12 cellular contexts compared by ENCODE assay signal in the genomic region with DNA sequence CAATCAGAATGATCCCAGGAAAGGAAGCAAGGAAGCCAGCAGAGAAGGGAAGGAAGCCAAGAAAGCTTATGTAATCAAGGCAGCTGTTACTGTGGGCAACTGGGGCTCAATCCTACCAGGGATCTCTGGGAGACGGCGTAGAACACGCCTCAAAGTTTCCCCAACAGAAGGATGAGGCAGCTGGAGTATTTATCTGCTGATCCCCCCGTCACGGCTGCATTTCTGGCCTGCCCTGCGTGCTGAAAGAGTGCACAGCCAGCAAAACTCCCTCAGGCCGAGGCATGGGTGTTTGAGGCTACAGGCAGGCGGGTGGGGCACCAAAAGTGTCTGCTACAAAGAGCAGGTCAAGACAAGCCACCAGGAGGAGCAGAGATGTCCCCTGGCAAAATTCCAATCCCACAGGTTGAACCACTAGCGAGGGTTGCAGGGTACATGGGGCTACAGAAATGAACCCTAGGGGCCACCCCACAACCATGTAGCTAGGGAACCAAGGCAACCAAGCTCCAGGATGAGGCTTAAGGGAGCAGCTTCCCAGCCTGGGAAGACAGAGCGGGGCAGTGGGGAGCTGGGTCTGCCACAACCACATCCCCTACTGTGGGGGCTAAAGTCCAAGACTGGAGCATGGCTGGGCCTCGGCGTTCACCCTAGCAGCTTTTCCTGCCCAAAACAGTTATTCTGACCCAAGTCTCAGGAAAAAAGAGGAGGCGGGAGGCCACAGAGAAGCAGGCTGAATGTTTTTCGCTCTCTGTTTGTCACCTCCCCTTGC.
DNase-seq lines count a peak whose midpoint lies in the region; ATAC-seq, FAIRE-seq and TF ChIP-seq lines count a peak whose summit lies in the region.
"Had no signal": no experiment of that assay in that cellular context is flagged by ENCODE, and none has a peak within 500 bp of the region (broad histone marks: within the 10 kb centered on the region; RNA-seq: fewer than 3 reads in every experiment).

No MANE protein-coding gene starts in this region.

- H3K36me3 Mint-ChIP-seq in astrocyte (ENCODE audit: low read depth, unreplicated experiment) (no peaks in the 10 kb centered on the region), Calu3 (ENCODE audit: insufficient read depth, unreplicated experiment) (peaks cover 4% of the 10 kb centered on the region), progenitor cell of endocrine pancreas (ENCODE audit: insufficient read depth) (no peaks in the 10 kb centered on the region)

- H3K27me3 Mint-ChIP-seq in astrocyte (ENCODE audit: low read depth, unreplicated experiment) (peaks cover 4% of the 10 kb centered on the region), Calu3 (ENCODE audit: unreplicated experiment) (no peaks in the 10 kb centered on the region), progenitor cell of endocrine pancreas (no peaks in the 10 kb centered on the region)
- H3K27me3 Mint-ChIP-seq: activated naive CD4-positive, alpha-beta T cell treated with anti-CD3 and anti-CD28 coated beads, Interleukin-2, amount 50 U/mL, for 24 hours had no signal

- ATAC-seq in GM21515 (IDR thresholded peaks at IDR 0.05; ENCODE audit: unreplicated experiment), result no peak

- peaks cover 2% of the 10 kb centered on the region for H3K9me3 Mint-ChIP-seq in astrocyte (ENCODE audit: unreplicated experiment)
- H3K9me3 Mint-ChIP-seq in Calu3 (ENCODE audit: low read depth, unreplicated experiment), result no peaks in the 10 kb centered on the region
- H3K9me3 Mint-ChIP-seq in progenitor cell of endocrine pancreas (ENCODE audit: low read depth), result no peaks in the 10 kb centered on the region
- H3K9me3 Mint-ChIP-seq: activated naive CD4-positive, alpha-beta T cell treated with anti-CD3 and anti-CD28 coated beads, Interleukin-2, amount 50 U/mL, for 24 hours had no signal

- peaks cover 5% of the 10 kb centered on the region for H3K4me1 ChIP-seq in astrocyte (ENCODE audit: insufficient read depth, low read length)

- POLR2A ChIA-PET in AG04450 (lab: Yijun Ruan, JAX), result no interaction called here

- no peaks in the 10 kb centered on the region for H3K79me2 ChIP-seq in astrocyte (ENCODE audit: insufficient read depth, low read length)

- H3K27me3 ChIP-seq in AG04450 (ENCODE audit: control insufficient read depth, insufficient read depth, low read length), result no peaks in the 10 kb centered on the region
- no peaks in the 10 kb centered on the region for H3K27me3 ChIP-seq in H7 (ENCODE audit: control insufficient read depth, insufficient read depth, low read length)
- H3K27me3 ChIP-seq in astrocyte (ENCODE audit: insufficient read depth, low read length), result no peaks in the 10 kb centered on the region

- H3K4me3 ChIP-seq in AG04450 (ENCODE audit: low read depth, low read length) (no peak overlapping the region), H7 (ENCODE audit: insufficient read depth, low read depth, low read length) (no peak overlapping the region), astrocyte (ENCODE audit: insufficient read depth, low read depth, low read length) (no peak overlapping the region)

- H3K9ac ChIP-seq in astrocyte (ENCODE audit: low read length), result no peak overlapping the region

- intact Hi-C loops in Calu3 (cut with micrococcal nuclease; ENCODE audit: unreplicated experiment), result no loop called here

- H3K4me3 Mint-ChIP-seq in astrocyte (ENCODE audit: unreplicated experiment) (no peak overlapping the region), Calu3 (ENCODE audit: low read depth, unreplicated experiment) (no peak overlapping the region), progenitor cell of endocrine pancreas (ENCODE audit: low read depth) (no peak overlapping the region)
- H3K4me3 Mint-ChIP-seq: activated naive CD4-positive, alpha-beta T cell treated with anti-CD3 and anti-CD28 coated beads, Interleukin-2, amount 50 U/mL, for 24 hours had no signal

- no peak overlapping the region for H3K4me2 ChIP-seq in astrocyte (ENCODE audit: low read length)

- DNase-seq in AG04450 (ENCODE audit: low read depth, low spot score) (peak; percentile 15), H7 (peak; percentile 21), astrocyte (ENCODE audit: low read depth) (peak; percentile 49), iris pigment epithelial cell (ENCODE audit: low read depth) (peak; percentile 29), Calu3 (no peak), progenitor cell of endocrine pancreas (ENCODE audit: low spot score, unreplicated experiment) (no peak), dermis blood vessel endothelial cell (no peak)
- DNase-seq: C1 segment of cervical spinal cord, foreskin melanocyte, MM.1S had no signal

- H3K4me1 Mint-ChIP-seq in astrocyte (ENCODE audit: low read depth, unreplicated experiment), result peaks cover 18% of the 10 kb centered on the region
- no peaks in the 10 kb centered on the region for H3K4me1 Mint-ChIP-seq in Calu3 (ENCODE audit: low read depth, unreplicated experiment)
- peaks cover 1% of the 10 kb centered on the region for H3K4me1 Mint-ChIP-seq in progenitor cell of endocrine pancreas (ENCODE audit: low read depth)

- H3K36me3 ChIP-seq in H7 (replicated peaks; ENCODE audit: control insufficient read depth, insufficient read depth, low read length), result no peaks in the 10 kb centered on the region
- H3K36me3 ChIP-seq in astrocyte (ENCODE audit: insufficient read depth, low read length), result no peaks in the 10 kb centered on the region

- BruUV-seq in Calu3 (replicated peaks; lab: Mats Ljungman, UMichigan), result no TSS peak

- H3K27ac Mint-ChIP-seq in astrocyte (ENCODE audit: unreplicated experiment), result no peak overlapping the region
- no peak overlapping the region for H3K27ac Mint-ChIP-seq in Calu3 (ENCODE audit: unreplicated experiment)
- H3K27ac Mint-ChIP-seq in progenitor cell of endocrine pancreas, result no peak overlapping the region
- H3K27ac Mint-ChIP-seq: activated naive CD4-positive, alpha-beta T cell treated with anti-CD3 and anti-CD28 coated beads, Interleukin-2, amount 50 U/mL, for 24 hours had no signal

- H3K9me3 ChIP-seq in AG04450 (ENCODE audit: control insufficient read depth, insufficient read depth, low read length), result no peaks in the 10 kb centered on the region
- H3K9me3 ChIP-seq in astrocyte (ENCODE audit: insufficient read depth, low read depth, low read length), result no peaks in the 10 kb centered on the region

- no peaks in the 10 kb centered on the region for H4K20me1 ChIP-seq in astrocyte (ENCODE audit: insufficient read depth, low read length)

- no peak for FAIRE-seq in astrocyte (lab: Jason Lieb, UNC)

- no peak overlapping the region for H2AFZ ChIP-seq in astrocyte (ENCODE audit: low read depth, low read length)

- CTCF ChIA-PET in AG04450 (lab: Charles Lee), result no interaction called here
- CTCF ChIA-PET in Calu3 (lab: Charles Lee), result no interaction called here

- TF ChIP-seq CTCF in AG04450 (IDR thresholded peaks at IDR 0.05; ENCODE audit: low read depth, low read length) (no peak), astrocyte (IDR thresholded peaks at IDR 0.05; ENCODE audit: insufficient read depth, low read depth, low read length) (no peak), Calu3 (IDR thresholded peaks at IDR 0.05; ENCODE audit: unreplicated experiment) (no peak), progenitor cell of endocrine pancreas (IDR thresholded peaks at IDR 0.05; ENCODE audit: unreplicated experiment) (no peak)

- H3K27ac ChIP-seq in AG04450 (ENCODE audit: low read depth, low read length) (no peak overlapping the region), astrocyte (ENCODE audit: low read depth, low read length) (no peak overlapping the region)

Comparison
In these comparisons a context has a peak if more than half of its experiments do, and no peak if none do; other contexts are left out.
1. DNase-seq: peak in AG04450 (single experiment), H7 (single experiment), astrocyte (single experiment) and iris pigment epithelial cell (single experiment); none in Calu3 (single experiment), progenitor cell of endocrine pancreas (single experiment) and dermis blood vessel endothelial cell (single experiment).